Comparison of ENCODE assay signal across 19 cellular contexts in genomic region chr7:112036071-112036470, GRCh38.
DNase-seq lines count a peak whose midpoint lies in the region; ATAC-seq and TF ChIP-seq lines count a peak whose summit lies in the region.
"Had no signal": no experiment of that assay in that cellular context is flagged by ENCODE, and none has a peak within 500 bp of the region (broad histone marks: within the 10 kb centered on the region; RNA-seq: fewer than 3 reads in every experiment).

No MANE protein-coding gene starts in this region.

- no peak overlapping the region for H3K9ac ChIP-seq in GM23248
- H3K9ac ChIP-seq: SK-N-SH had no signal

- CTCF ChIA-PET in activated CD4-positive, alpha-beta T cell treated with anti-CD3 and anti-CD28 coated beads, Interleukin-2, amount 10 ng/mL, durations not matched to agents 7 days and 5 days (lab: Charles Lee): no interaction called here

- no peaks in the 10 kb centered on the region for H3K4me1 Mint-ChIP-seq in activated CD4-positive, alpha-beta T cell treated with anti-CD3 and anti-CD28 coated beads, Interleukin-2, amount 10 ng/mL, durations not matched to agents 7 days and 5 days
- H3K4me1 Mint-ChIP-seq: B cell had no signal

- H3K27ac Mint-ChIP-seq in activated CD4-positive, alpha-beta T cell treated with anti-CD3 and anti-CD28 coated beads, Interleukin-2, amount 10 ng/mL, durations not matched to agents 7 days and 5 days: no peak overlapping the region
- H3K27ac Mint-ChIP-seq: B cell; CD4-positive, alpha-beta T cell; IgD-negative memory B cell had no signal

- H3K9me3 ChIP-seq in GM23248 (ENCODE audit: low read depth): no peaks in the 10 kb centered on the region
- no peaks in the 10 kb centered on the region for H3K9me3 ChIP-seq in Peyer's patch
- H3K9me3 ChIP-seq: SK-N-SH had no signal

- H3K4me3 ChIP-seq in GM23248 (no peak overlapping the region), Peyer's patch (no peak overlapping the region)

- H3K27ac ChIP-seq in GM23248 (no peak overlapping the region), Peyer's patch (no peak overlapping the region)

- in situ Hi-C loops in GM23248 (cut with MboI): no loop called here

- H3K36me3 Mint-ChIP-seq in activated CD4-positive, alpha-beta T cell treated with anti-CD3 and anti-CD28 coated beads, Interleukin-2, amount 10 ng/mL, durations not matched to agents 7 days and 5 days (ENCODE audit: low read depth): no peaks in the 10 kb centered on the region
- H3K36me3 Mint-ChIP-seq: IgD-negative memory B cell had no signal

- H3K4me3 Mint-ChIP-seq in activated CD4-positive, alpha-beta T cell treated with anti-CD3 and anti-CD28 coated beads, Interleukin-2, amount 10 ng/mL, durations not matched to agents 7 days and 5 days: no peak overlapping the region
- H3K4me3 Mint-ChIP-seq: B cell; CD4-positive, alpha-beta T cell; IgD-negative memory B cell had no signal

- H3K36me3 ChIP-seq in GM23248 (ENCODE audit: low read depth) (no peaks in the 10 kb centered on the region), Peyer's patch (no peaks in the 10 kb centered on the region)

- peaks cover 4% of the 10 kb centered on the region for H3K27me3 Mint-ChIP-seq in activated CD4-positive, alpha-beta T cell treated with anti-CD3 and anti-CD28 coated beads, Interleukin-2, amount 10 ng/mL, durations not matched to agents 7 days and 5 days
- H3K27me3 Mint-ChIP-seq: CD4-positive, alpha-beta T cell had no signal

- no peak for TF ChIP-seq CTCF in Peyer's patch (IDR thresholded peaks at IDR 0.05)

- H3K4me2 ChIP-seq in GM23248 (ENCODE audit: unreplicated experiment): no peak overlapping the region
- H3K4me2 ChIP-seq: SK-N-SH had no signal

- TF ChIP-seq POLR2A in Peyer's patch (IDR thresholded peaks at IDR 0.05): no peak

- no peak for ATAC-seq in GM18909 (IDR thresholded peaks at IDR 0.05; ENCODE audit: poor library complexity, unreplicated experiment)
- ATAC-seq: Panc1 had no signal

- H2AFZ ChIP-seq in GM23248: no peak overlapping the region

- H3K27me3 ChIP-seq in GM23248 (replicated peaks; ENCODE audit: insufficient read depth) (no peaks in the 10 kb centered on the region), Peyer's patch (no peaks in the 10 kb centered on the region)

- H3K4me1 ChIP-seq in GM23248 (ENCODE audit: insufficient read depth) (peaks cover 7% of the 10 kb centered on the region; the same call in 1 of the 2 replicates), Peyer's patch (no peaks in the 10 kb centered on the region)

- peak; percentile 5 for DNase-seq in GM23248
- DNase-seq in LHCN-M2 (ENCODE audit: low read depth): peak; percentile 4
- DNase-seq in dermis blood vessel endothelial cell: peak; percentile 35
- peak; percentile 38 for DNase-seq in iris pigment epithelial cell (ENCODE audit: low read depth)
- no peak for DNase-seq in Peyer's patch
- no peak for DNase-seq in HuH-7.5 (ENCODE audit: low spot score)
- DNase-seq in activated CD4-positive, alpha-beta T cell treated with anti-CD3 and anti-CD28 coated beads, Interleukin-2, amount 10 ng/mL, durations not matched to agents 7 days and 5 days: no peak
- DNase-seq: ACHN; CD4-positive, alpha-beta T cell; DMS79 treated with DMSO at 0.1 percent for 48 hours; GF-D8; NCI-H226; NCI-H526 treated with DMSO at 0.1 percent for 48 hours; Right ventricle myocardium superior; SK-N-SH had no signal

- no peaks in the 10 kb centered on the region for H3K79me2 ChIP-seq in GM23248 (ENCODE audit: insufficient read depth)

- no peaks in the 10 kb centered on the region for H4K20me1 ChIP-seq in GM23248 (ENCODE audit: insufficient read depth)

- no peaks in the 10 kb centered on the region for H3F3A ChIP-seq in GM23248 (ENCODE audit: insufficient read depth)

- POLR2A ChIA-PET in activated CD4-positive, alpha-beta T cell treated with anti-CD3 and anti-CD28 coated beads, Interleukin-2, amount 10 ng/mL, durations not matched to agents 7 days and 5 days (lab: Charles Lee): no interaction called here

- H3K9me2 ChIP-seq in GM23248 (ENCODE audit: insufficient read depth): no peaks in the 10 kb centered on the region
- H3K9me2 ChIP-seq: SK-N-SH had no signal

- 81 to 83% methylated on average over 2 of the region's 2 CpGs for WGBS in GM23248 (ENCODE audit: low coverage in 1 of 2, low lambda C conversion rate in 2 of 2, missing lambda C conversion rate in 2 of 2), 2 experiments

- H3K9me3 Mint-ChIP-seq in activated CD4-positive, alpha-beta T cell treated with anti-CD3 and anti-CD28 coated beads, Interleukin-2, amount 10 ng/mL, durations not matched to agents 7 days and 5 days: no peaks in the 10 kb centered on the region
- H3K9me3 Mint-ChIP-seq: CD4-positive, alpha-beta T cell; IgD-negative memory B cell had no signal

Comparison
In these comparisons a context has a peak if more than half of its experiments do, and no peak if none do; other contexts are left out.
1. DNase-seq: peak in GM23248 (single experiment), LHCN-M2 (single experiment), dermis blood vessel endothelial cell (single experiment) and iris pigment epithelial cell (single experiment); none in Peyer's patch (0 of 3), HuH-7.5 (single experiment) and activated CD4-positive, alpha-beta T cell treated with anti-CD3 and anti-CD28 coated beads, Interleukin-2, amount 10 ng/mL, durations not matched to agents 7 days and 5 days (single experiment).